Comparison of ENCODE assay signal across 19 cellular contexts in genomic region chr11:118046964-118047700, GRCh38. TPM values are rescaled to one million over a fixed set of nuclear protein-coding genes. Genes with fewer than 3 reads are reported as not detected.
DNase-seq lines count a peak whose midpoint lies in the region; ATAC-seq, FAIRE-seq and TF ChIP-seq lines count a peak whose summit lies in the region.
"Had no signal": no experiment of that assay in that cellular context is flagged by ENCODE, and none has a peak within 500 bp of the region (broad histone marks: within the 10 kb centered on the region; RNA-seq: fewer than 3 reads in every experiment).

No MANE protein-coding gene starts in this region.

- no peaks in the 10 kb centered on the region for H3K9me3 Mint-ChIP-seq in activated CD4-positive, alpha-beta T cell treated with anti-CD3 and anti-CD28 coated beads, Interleukin-2, amount 10 ng/mL, durations not matched to agents 24 days and 14 days
- no peaks in the 10 kb centered on the region for H3K9me3 Mint-ChIP-seq in activated T-helper 2 cell treated with anti-CD3 and anti-CD28 coated beads, Interferon-gamma antibody, Interleukin-2, Interleukin-4, amounts not matched to agents 10 μg/mL and 5 μg/mL and 100 μg/mL, durations not matched to agents 14 hours and 24 hours and 36 hours
- no peaks in the 10 kb centered on the region for H3K9me3 Mint-ChIP-seq in naive thymus-derived CD8-positive, alpha-beta T cell
- H3K9me3 Mint-ChIP-seq: neural progenitor cell had no signal

- no peak overlapping the region for H3K4me3 ChIP-seq in upper lobe of left lung
- H3K4me3 ChIP-seq: lung, neural progenitor cell had no signal

- no peak for TF ChIP-seq EP300 in upper lobe of left lung (IDR thresholded peaks at IDR 0.05)

- POLR2A ChIA-PET in naive thymus-derived CD8-positive, alpha-beta T cell (lab: Charles Lee) = interaction anchor here (0.6 to 17.5 kb wide), 10 partner anchors 20 to 95 kb away, joined by 3 to 631 read pairs (median 6); partner anchors contain the start of gene IL10RA

- FAIRE-seq in GM12891 (lab: Jason Lieb, UNC) = peak; percentile 48
- no peak for FAIRE-seq in HTR-8/SVneo (lab: Jason Lieb, UNC)

- no peak overlapping the region for H3K27ac ChIP-seq in upper lobe of left lung
- H3K27ac ChIP-seq: epithelial cell of prostate, neural progenitor cell had no signal

- intact Hi-C loops in activated CD4-positive, alpha-beta T cell treated with anti-CD3 and anti-CD28 coated beads, Interleukin-2, amount 10 ng/mL, durations not matched to agents 24 days and 14 days (cut with micrococcal nuclease) = loop anchor here (1.0 to 2.0 kb wide), 5 partner anchors 45 to 391 kb away; no protein-coding TSS in a partner anchor
- intact Hi-C loops in activated T-helper 2 cell treated with anti-CD3 and anti-CD28 coated beads, Interferon-gamma antibody, Interleukin-2, Interleukin-4, amounts not matched to agents 10 μg/mL and 5 μg/mL and 100 μg/mL, durations not matched to agents 14 hours and 24 hours and 36 hours (cut with micrococcal nuclease) = loop anchor here (1.0 to 5.0 kb wide), 7 partner anchors 14 to 200 kb away; no protein-coding TSS in a partner anchor

- ATAC-seq in naive thymus-derived CD8-positive, alpha-beta T cell = no peak
- no peak for ATAC-seq in upper lobe of left lung (ENCODE audit: low FRiP score in 2 of 2)

- no peaks in the 10 kb centered on the region for H3K9me3 ChIP-seq in upper lobe of left lung

- H3K36me3 Mint-ChIP-seq in activated CD4-positive, alpha-beta T cell treated with anti-CD3 and anti-CD28 coated beads, Interleukin-2, amount 10 ng/mL, durations not matched to agents 24 days and 14 days (ENCODE audit: low read depth) = no peaks in the 10 kb centered on the region
- H3K36me3 Mint-ChIP-seq in activated T-helper 2 cell treated with anti-CD3 and anti-CD28 coated beads, Interferon-gamma antibody, Interleukin-2, Interleukin-4, amounts not matched to agents 10 μg/mL and 5 μg/mL and 100 μg/mL, durations not matched to agents 14 hours and 24 hours and 36 hours (ENCODE audit: low read depth) = no peaks in the 10 kb centered on the region
- H3K36me3 Mint-ChIP-seq in naive thymus-derived CD8-positive, alpha-beta T cell = no peaks in the 10 kb centered on the region
- H3K36me3 Mint-ChIP-seq: neural progenitor cell had no signal

- H3K27me3 Mint-ChIP-seq in activated CD4-positive, alpha-beta T cell treated with anti-CD3 and anti-CD28 coated beads, Interleukin-2, amount 10 ng/mL, durations not matched to agents 24 days and 14 days = no peaks in the 10 kb centered on the region
- H3K27me3 Mint-ChIP-seq in activated T-helper 2 cell treated with anti-CD3 and anti-CD28 coated beads, Interferon-gamma antibody, Interleukin-2, Interleukin-4, amounts not matched to agents 10 μg/mL and 5 μg/mL and 100 μg/mL, durations not matched to agents 14 hours and 24 hours and 36 hours (ENCODE audit: low read depth) = no peaks in the 10 kb centered on the region
- H3K27me3 Mint-ChIP-seq in naive thymus-derived CD8-positive, alpha-beta T cell = no peaks in the 10 kb centered on the region

- no peaks in the 10 kb centered on the region for H3K36me3 ChIP-seq in upper lobe of left lung
- H3K36me3 ChIP-seq: neural progenitor cell had no signal

- peaks cover 0 to 2% (median 0%) of the 10 kb centered on the region in 4 donors for H3K4me1 ChIP-seq in upper lobe of left lung
- H3K4me1 ChIP-seq: neural progenitor cell had no signal

- no peak overlapping the region for H3K4me3 Mint-ChIP-seq in activated CD4-positive, alpha-beta T cell treated with anti-CD3 and anti-CD28 coated beads, Interleukin-2, amount 10 ng/mL, durations not matched to agents 24 days and 14 days
- H3K4me3 Mint-ChIP-seq in activated T-helper 2 cell treated with anti-CD3 and anti-CD28 coated beads, Interferon-gamma antibody, Interleukin-2, Interleukin-4, amounts not matched to agents 10 μg/mL and 5 μg/mL and 100 μg/mL, durations not matched to agents 14 hours and 24 hours and 36 hours (ENCODE audit: low read depth) = peak overlapping the region; percentile 17
- peak overlapping the region in 7 of 10 donors; percentile 48 to 67 (median 64) for H3K4me3 Mint-ChIP-seq in naive thymus-derived CD8-positive, alpha-beta T cell
- H3K4me3 Mint-ChIP-seq: neural progenitor cell had no signal

- WGBS in upper lobe of left lung, 2 donors = 70 to 74% methylated on average over 8 of the region's 8 CpGs

- TF ChIP-seq CTCF in upper lobe of left lung (IDR thresholded peaks at IDR 0.05) = no peak

- TF ChIP-seq POLR2A in GM12891 (IDR thresholded peaks at IDR 0.05; ENCODE audit: low read depth, low read length) (no peak), upper lobe of left lung (IDR thresholded peaks at IDR 0.05) (no peak)

- H3K27ac Mint-ChIP-seq in activated CD4-positive, alpha-beta T cell treated with anti-CD3 and anti-CD28 coated beads, Interleukin-2, amount 10 ng/mL, durations not matched to agents 24 days and 14 days = peak overlapping the region; percentile 87
- peak overlapping the region; percentile 97 for H3K27ac Mint-ChIP-seq in activated T-helper 2 cell treated with anti-CD3 and anti-CD28 coated beads, Interferon-gamma antibody, Interleukin-2, Interleukin-4, amounts not matched to agents 10 μg/mL and 5 μg/mL and 100 μg/mL, durations not matched to agents 14 hours and 24 hours and 36 hours
- H3K27ac Mint-ChIP-seq in naive thymus-derived CD8-positive, alpha-beta T cell = peak overlapping the region; percentile 89 to 98 (median 94)

- peak; percentile 64 for DNase-seq in activated CD4-positive, alpha-beta T cell treated with anti-CD3 and anti-CD28 coated beads, Interleukin-2, amount 10 ng/mL, durations not matched to agents 24 days and 14 days
- DNase-seq in activated CD4-positive, alpha-beta T cell treated with anti-CD3 and anti-CD28 coated beads for 4 hours = no peak
- DNase-seq in GM12891 (ENCODE audit: insufficient read length, low spot score) (no peak), upper lobe of left lung (no peak), HTR-8/SVneo (ENCODE audit: insufficient read length, low spot score) (no peak), cortex of kidney (lab: John Stamatoyannopoulos, UW) (no peak)
- no peak for DNase-seq in activated T-helper 2 cell treated with anti-CD3 and anti-CD28 coated beads, Interferon-gamma antibody, Interleukin-2, Interleukin-4, amounts not matched to agents 10 μg/mL and 5 μg/mL and 100 μg/mL, durations not matched to agents 14 hours and 24 hours and 36 hours (ENCODE audit: low spot score)
- no peak for DNase-seq in naive thymus-derived CD8-positive, alpha-beta T cell
- DNase-seq: amygdala, EL, Karpas-422, NCI-H1436, retina, SHP77 treated with DMSO at 0.1 percent for 48 hours, trophoblast cell had no signal

- peaks cover 79% of the 10 kb centered on the region for H3K4me1 Mint-ChIP-seq in activated CD4-positive, alpha-beta T cell treated with anti-CD3 and anti-CD28 coated beads, Interleukin-2, amount 10 ng/mL, durations not matched to agents 24 days and 14 days
- peaks cover 83% of the 10 kb centered on the region for H3K4me1 Mint-ChIP-seq in activated T-helper 2 cell treated with anti-CD3 and anti-CD28 coated beads, Interferon-gamma antibody, Interleukin-2, Interleukin-4, amounts not matched to agents 10 μg/mL and 5 μg/mL and 100 μg/mL, durations not matched to agents 14 hours and 24 hours and 36 hours (ENCODE audit: low read depth)
- H3K4me1 Mint-ChIP-seq in naive thymus-derived CD8-positive, alpha-beta T cell = peaks cover 49 to 93% (median 91%) of the 10 kb centered on the region in 4 donors
- H3K4me1 Mint-ChIP-seq: neural progenitor cell had no signal

- no peaks in the 10 kb centered on the region for H3K27me3 ChIP-seq in upper lobe of left lung
- H3K27me3 ChIP-seq: neural progenitor cell had no signal

TF ChIP-seq in GM12891, 5 proteins besides CTCF, POLR2A, EP300 and RAD21:
- TF ChIP-seq POLR2AphosphoS5 (IDR thresholded peaks at IDR 0.05; ENCODE audit: low read depth, low read length) (no peak), SPI1 (IDR thresholded peaks at IDR 0.05; ENCODE audit: low read depth, low read length) (no peak), PAX5 (IDR thresholded peaks at IDR 0.05; ENCODE audit: insufficient read depth, low read length, severe bottlenecking) (no peak), TAF1 (IDR thresholded peaks at IDR 0.05; ENCODE audit: low read depth, low read length) (no peak), POU2F2 (IDR thresholded peaks at IDR 0.05; ENCODE audit: low read depth, low read length) (no peak)

RNA-seq across cellular contexts. Expression of gene TMPRSS4, which starts 29.7 kb away (rescaled TPM):
- total RNA-seq in activated CD4-positive, alpha-beta T cell treated with anti-CD3 and anti-CD28 coated beads, Interleukin-2, amount 10 ng/mL, durations not matched to agents 24 days and 14 days = not detected in 2 replicates
- not detected for polyA plus RNA-seq in GM12891 (2012; ENCODE audit: low read depth, missing spikeins)
- total RNA-seq in activated T-helper 2 cell treated with anti-CD3 and anti-CD28 coated beads, Interferon-gamma antibody, Interleukin-2, Interleukin-4, amounts not matched to agents 10 μg/mL and 5 μg/mL and 100 μg/mL, durations not matched to agents 14 hours and 24 hours and 36 hours = not detected in 2 replicates
- total RNA-seq in naive thymus-derived CD8-positive, alpha-beta T cell = not detected
- not detected for polyA plus RNA-seq in naive thymus-derived CD8-positive, alpha-beta T cell
- total RNA-seq in upper lobe of left lung = 10 to 100 TPM in 1 of 6 donors, 1 to 10 TPM in 5; 1.6 to 14.3 (median 3.1) TPM
- total RNA-seq: chondrocyte had no signal

RNA-seq across cellular contexts. Expression of gene SMIM35, which starts 39.6 kb away (rescaled TPM):
- total RNA-seq in activated CD4-positive, alpha-beta T cell treated with anti-CD3 and anti-CD28 coated beads, Interleukin-2, amount 10 ng/mL, durations not matched to agents 24 days and 14 days = 0.14 and 0.28 TPM in 2 replicates
- 0.03 TPM for polyA plus RNA-seq in GM12891 (2012; ENCODE audit: low read depth, missing spikeins)
- 1.7 and 1.9 TPM in 2 replicates for total RNA-seq in activated T-helper 2 cell treated with anti-CD3 and anti-CD28 coated beads, Interferon-gamma antibody, Interleukin-2, Interleukin-4, amounts not matched to agents 10 μg/mL and 5 μg/mL and 100 μg/mL, durations not matched to agents 14 hours and 24 hours and 36 hours
- under 1 TPM; 0.70 to 0.91 TPM for total RNA-seq in naive thymus-derived CD8-positive, alpha-beta T cell
- under 1 TPM; 0.15 to 0.68 (median 0.60) TPM for polyA plus RNA-seq in naive thymus-derived CD8-positive, alpha-beta T cell
- total RNA-seq in upper lobe of left lung = not detected
- total RNA-seq: chondrocyte had no signal
